In the genomic region with DNA sequence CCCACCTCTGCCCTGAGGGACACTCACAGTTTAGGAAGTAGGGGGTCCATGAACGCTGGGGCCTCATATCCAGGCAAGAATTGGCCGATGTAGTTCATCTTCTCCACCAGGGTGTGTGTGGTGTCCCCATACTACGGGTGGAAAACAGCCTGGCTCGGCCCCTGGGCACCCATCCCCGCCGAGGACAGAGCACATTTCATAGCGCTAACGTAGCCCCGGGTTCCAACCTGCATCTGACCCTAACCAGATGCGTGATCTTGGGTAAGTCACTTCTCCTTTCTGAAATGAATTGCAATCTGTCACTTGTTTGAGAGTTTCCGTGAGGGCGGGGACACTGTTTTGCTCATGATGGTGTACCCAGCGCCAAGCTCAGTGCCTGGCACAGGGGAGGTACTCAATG, we compare ENCODE assay signal across 30 cellular contexts. TPM values are rescaled to one million over a fixed set of nuclear protein-coding genes. Genes with fewer than 3 reads are reported as not detected.
DNase-seq lines count a peak whose midpoint lies in the region; ATAC-seq, FAIRE-seq and TF ChIP-seq lines count a peak whose summit lies in the region.
"Had no signal": no experiment of that assay in that cellular context is flagged by ENCODE, and none has a peak within 500 bp of the region (broad histone marks: within the 10 kb centered on the region; RNA-seq: fewer than 3 reads in every experiment).

No MANE protein-coding gene starts in this region.

- H3K79me2 ChIP-seq in OCI-LY3 (ENCODE audit: low read length), result no peaks in the 10 kb centered on the region
- H3K79me2 ChIP-seq in K562 (ENCODE audit: control insufficient read depth, insufficient read depth, low read length), result no peaks in the 10 kb centered on the region

- CTCF ChIA-PET in K562 (lab: Yijun Ruan, JAX; ENCODE audit: low intra/inter-chr PET ratio), result no interaction called here
- CTCF ChIA-PET in CD8-positive, alpha-beta memory T cell (lab: Charles Lee), result no interaction called here

- in situ Hi-C loops in K562 (cut with MboI), result loop anchor here (25.0 kb wide), 1 partner anchor 1538 kb away; the partner anchor contains the start of gene KMT5A

- no peak overlapping the region for H3K4me3 Mint-ChIP-seq in CD8-positive, alpha-beta memory T cell
- H3K4me3 Mint-ChIP-seq: brain; T-helper 2 cell treated with Interferon-gamma antibody and Interleukin-4, amounts not matched to agents 5 μg/mL and 100 μg/mL, for 36 hours had no signal

- H3K9me1 ChIP-seq in K562 (ENCODE audit: control insufficient read depth, insufficient read depth, low read length), result no peaks in the 10 kb centered on the region

- peaks cover 1 to 3% of the 10 kb centered on the region in 2 donors for H3K27me3 Mint-ChIP-seq in CD8-positive, alpha-beta memory T cell

- H3K4me1 Mint-ChIP-seq in CD8-positive, alpha-beta memory T cell, result no peaks in the 10 kb centered on the region
- H3K4me1 Mint-ChIP-seq: brain had no signal

- H3K27ac ChIP-seq in OCI-LY3 (ENCODE audit: low read length) (no peak overlapping the region), K562 (ENCODE audit: extremely low read depth, low read depth, low read length) (no peak overlapping the region), upper lobe of right lung (no peak overlapping the region)
- H3K27ac ChIP-seq in CD8-positive, alpha-beta memory T cell (ENCODE audit: low read depth, low read length), result no peak overlapping the region
- H3K27ac ChIP-seq: 22Rv1 had no signal

- TF ChIP-seq CTCF in OCI-LY3 (IDR thresholded peaks at IDR 0.05; ENCODE audit: low read depth, low read length), result no peak
- TF ChIP-seq CTCF in K562 (IDR thresholded peaks at IDR 0.05 in 2 of 3, conservative IDR thresholded peaks at IDR 0.05 in 1 of 3; ENCODE audit: insufficient read depth in 2 of 3, low read depth in 1 of 3, low read length in 3 of 3), result 0 out of 6 replicates have a peak, but pooled peaks have one; percentile 6 to 14 (median 13)
- TF ChIP-seq CTCF in upper lobe of right lung (IDR thresholded peaks at IDR 0.05), result no peak

- H3K36me3 ChIP-seq in OCI-LY3 (replicated peaks; ENCODE audit: low read depth, low read length) (no peaks in the 10 kb centered on the region), K562 (ENCODE audit: control insufficient read depth, insufficient read depth, low read length) (no peaks in the 10 kb centered on the region), upper lobe of right lung (no peaks in the 10 kb centered on the region)
- H3K36me3 ChIP-seq in CD8-positive, alpha-beta memory T cell (ENCODE audit: insufficient read depth, low read length), result no peaks in the 10 kb centered on the region

- no peak for TF ChIP-seq EP300 in K562 (IDR thresholded peaks at IDR 0.05; ENCODE audit: low read length)

- H3K36me3 Mint-ChIP-seq in CD8-positive, alpha-beta memory T cell, result no peaks in the 10 kb centered on the region
- H3K36me3 Mint-ChIP-seq: brain had no signal

- no TSS peak for BruUV-seq in K562 (replicated peaks; lab: Mats Ljungman, UMichigan)

- TF ChIP-seq POLR2A in K562 (conservative IDR thresholded peaks at IDR 0.05), result no peak

- DNase-seq in NOMO-1 (lab: John Stamatoyannopoulos, UW; ENCODE audit: unreplicated experiment in 2 of 2) (peak; percentile 27 to 54), NOMO-1 treated with dmso at 0.1 percent for 144 hours (lab: John Stamatoyannopoulos, UW; ENCODE audit: unreplicated experiment) (no peak), K562 (ENCODE audit: extremely low read depth in 1 of 4, low spot score in 3 of 4) (no peak), upper lobe of right lung (no peak), retina (no peak), 8988T (no peak)
- DNase-seq in CD8-positive, alpha-beta memory T cell, result no peak
- DNase-seq: activated gamma-delta T cell treated with Interleukin-2 at 50 U/mL for 16 hours; activated T-cell treated with anti-CD3 and anti-CD28 coated beads, Interleukin-2, amount 50 U/mL, for 1 hour; DMS79 treated with DMSO at 0.1 percent for 48 hours; effector memory CD4-positive, alpha-beta T cell; hippocampal formation; IMR-90; NCI-H1694; NCI-H2171 treated with DMSO at 0.1 percent for 48 hours; NCI-H524 treated with DMSO at 0.1 percent for 48 hours had no signal

- peak overlapping the region; percentile 13; the same call in 1 of the 2 replicates for H2AFZ ChIP-seq in OCI-LY3 (ENCODE audit: low read depth, low read length)
- no peak overlapping the region for H2AFZ ChIP-seq in K562 (ENCODE audit: low read depth, low read length)

- peak overlapping the region in 1 of 8 donors; percentile 43 for H3K27ac Mint-ChIP-seq in CD8-positive, alpha-beta memory T cell
- H3K27ac Mint-ChIP-seq: T-helper 2 cell treated with Interferon-gamma antibody and Interleukin-4, amounts not matched to agents 5 μg/mL and 100 μg/mL, for 36 hours had no signal

- peak overlapping the region; percentile 64 for H3K4me2 ChIP-seq in OCI-LY3 (ENCODE audit: low read length)
- H3K4me2 ChIP-seq in K562 (ENCODE audit: insufficient read depth, low read length), result no peak overlapping the region

- H3K4me1 ChIP-seq in OCI-LY3 (ENCODE audit: low read length) (peaks cover 19% of the 10 kb centered on the region), K562 (replicated peaks in 1 of 2; ENCODE audit: control insufficient read depth in 2 of 2, insufficient read depth in 2 of 2, low read length in 2 of 2) (peaks cover 0 to 8% of the 10 kb centered on the region in 2 experiments; a peak in 2 of 5 replicates), upper lobe of right lung (no peaks in the 10 kb centered on the region)
- no peaks in the 10 kb centered on the region for H3K4me1 ChIP-seq in CD8-positive, alpha-beta memory T cell (ENCODE audit: insufficient read depth, low read length)

- H3K9ac ChIP-seq in OCI-LY3 (ENCODE audit: low read length) (no peak overlapping the region; the same call in 1 of the 2 replicates), K562 (ENCODE audit: insufficient read depth in 1 of 2, low read depth in 2 of 2, low read length in 2 of 2) (peak overlapping the region in 1 of 2 experiments; percentile 65; a peak in 1 of 4 replicates)

- POLR2A ChIA-PET in K562 (lab: Yijun Ruan, JAX), result no interaction called here
- POLR2A ChIA-PET in CD8-positive, alpha-beta memory T cell (lab: Charles Lee), result no interaction called here

- peak; percentile 26 for FAIRE-seq in K562 (lab: Jason Lieb, UNC)
- FAIRE-seq: frontal cortex, GM12892, GM19239 had no signal

- no peak for TF ChIP-seq RAD21 in K562 (CRISPR knock-in tag; conservative IDR thresholded peaks at IDR 0.05 in 1 of 2, IDR thresholded peaks at IDR 0.05 in 1 of 2)

- no peaks in the 10 kb centered on the region for H3K9me3 ChIP-seq in OCI-LY3 (ENCODE audit: insufficient read depth, low read length)
- no peaks in the 10 kb centered on the region for H3K9me3 ChIP-seq in K562 (replicated peaks; ENCODE audit: control insufficient read depth, insufficient read depth, low read depth, low read length)
- H3K9me3 ChIP-seq in upper lobe of right lung, result no peaks in the 10 kb centered on the region
- no peaks in the 10 kb centered on the region for H3K9me3 ChIP-seq in CD8-positive, alpha-beta memory T cell (ENCODE audit: low read length)

- H3K9me3 Mint-ChIP-seq in CD8-positive, alpha-beta memory T cell, result no peaks in the 10 kb centered on the region
- H3K9me3 Mint-ChIP-seq: brain; T-helper 2 cell treated with Interferon-gamma antibody and Interleukin-4, amounts not matched to agents 5 μg/mL and 100 μg/mL, for 36 hours had no signal

- 50% methylated on average over 13 of the region's 13 CpGs for WGBS in K562 (ENCODE audit: insufficient coverage, low coverage, missing lambda C conversion rate)

- H3K4me3 ChIP-seq in OCI-LY3 (ENCODE audit: low read length) (peak overlapping the region; percentile 24), K562 (no peak overlapping the region), upper lobe of right lung (no peak overlapping the region)
- no peak overlapping the region for H3K4me3 ChIP-seq in CD8-positive, alpha-beta memory T cell (ENCODE audit: low read length)

- ATAC-seq in K562 (peak; percentile 64), upper lobe of right lung (peak; percentile 40)
- ATAC-seq: esophagus mucosa had no signal

- no peaks in the 10 kb centered on the region for H4K20me1 ChIP-seq in OCI-LY3 (ENCODE audit: insufficient read depth, low read length)
- no peaks in the 10 kb centered on the region for H4K20me1 ChIP-seq in K562 (replicated peaks; ENCODE audit: control insufficient read depth, insufficient read depth, low read length)

- intact Hi-C loops in K562 (cut with micrococcal nuclease), result no loop called here
- intact Hi-C loops in upper lobe of right lung (cut with DNase I), result no loop called here

- peaks cover 5% of the 10 kb centered on the region for H3K27me3 ChIP-seq in OCI-LY3 (ENCODE audit: low read depth, low read length)
- H3K27me3 ChIP-seq in K562 (ENCODE audit: control insufficient read depth in 2 of 2, insufficient read depth in 2 of 2, low read length in 2 of 2), result peaks cover 0 to 5% of the 10 kb centered on the region in 2 experiments; a peak in 1 of 5 replicates
- H3K27me3 ChIP-seq in upper lobe of right lung, result no peaks in the 10 kb centered on the region
- H3K27me3 ChIP-seq in CD8-positive, alpha-beta memory T cell (ENCODE audit: insufficient read depth, low read length, poor library complexity, severe bottlenecking), result no peaks in the 10 kb centered on the region

RNA-seq across cellular contexts. Expression of gene HPD, which starts 9.0 kb away (rescaled TPM):
- 0.53 TPM in 1 of 2 replicates, not detected in the other for total RNA-seq in K562 (2011; cell fraction: chromatin; rRNA removed; ENCODE audit: low replicate concordance)
- total RNA-seq in K562 (2011; cell fraction: nucleolus; rRNA removed), result 0.33 TPM in 1 of 2 replicates, not detected in the other
- not detected in 2 replicates for total RNA-seq in K562 (2011; cell fraction: nucleoplasm; rRNA removed)
- 0.23 TPM in 1 of 2 replicates, not detected in the other for total RNA-seq in K562 (2014; rRNA removed)
- total RNA-seq in K562 (2014; rRNA removed; fragmentation: Illumina TruSeq; extraction: Trizol), result not detected in 2 replicates
- total RNA-seq in K562 (2015; rRNA removed; fragmentation: Illumina TruSeq; extraction: Trizol), result not detected in 2 replicates
- total RNA-seq in K562 (2021), result 0.29 TPM in 2 replicates
- polyA plus RNA-seq in K562 (2011; rRNA removed), result 0.06 TPM in 1 of 2 replicates, not detected in the other
- 0.04 and 0.18 TPM in 2 replicates for polyA plus RNA-seq in K562 (2011; cell fraction: cytosol; rRNA removed)
- polyA plus RNA-seq in K562 (2011; cell fraction: nucleus; rRNA removed), result not detected in 2 replicates
- polyA plus RNA-seq in K562 (2012), result 0.08 and 0.36 TPM in 2 replicates
- polyA plus RNA-seq in K562 (2014; fragmentation: Illumina TruSeq; extraction: Trizol), result not detected in 2 replicates
- under 1 TPM; 0.07 TPM for polyA plus RNA-seq in K562 (2014; fragmentation: Nextera tagmentation; extraction: Ambion mirVana)
- 0.09 TPM in 1 of 2 replicates, not detected in the other for polyA plus RNA-seq in K562 (2014; rRNA removed)
- polyA minus RNA-seq in K562 (2011; rRNA and poly(A)+ RNA removed), result 0.53 TPM in 1 of 2 replicates, not detected in the other
- not detected in 2 replicates for polyA minus RNA-seq in K562 (2011; cell fraction: cytosol; rRNA and poly(A)+ RNA removed)
- not detected in 2 replicates for polyA minus RNA-seq in K562 (2011; cell fraction: nucleus; rRNA and poly(A)+ RNA removed)
- 1.8 TPM for total RNA-seq in upper lobe of right lung
- total RNA-seq in CD8-positive, alpha-beta memory T cell, result not detected
- not detected for polyA plus RNA-seq in CD8-positive, alpha-beta memory T cell
- total RNA-seq: chondrocyte, frontal cortex, lower leg skin, pulmonary artery endothelial cell, SK-MEL-5, skeletal muscle tissue, temporal lobe had no signal

RNA-seq across cellular contexts. Expression of gene PSMD9, which starts 38.9 kb away (rescaled TPM):
- 73.2 and 111 TPM in 2 replicates for total RNA-seq in K562 (2011; cell fraction: chromatin; rRNA removed; ENCODE audit: low replicate concordance)
- total RNA-seq in K562 (2011; cell fraction: nucleolus; rRNA removed), result 69.7 and 70.4 TPM in 2 replicates
- 93.6 and 131 TPM in 2 replicates for total RNA-seq in K562 (2011; cell fraction: nucleoplasm; rRNA removed)
- total RNA-seq in K562 (2014; rRNA removed), result 143 and 187 TPM in 2 replicates
- 34.1 and 34.5 TPM in 2 replicates for total RNA-seq in K562 (2014; rRNA removed; fragmentation: Illumina TruSeq; extraction: Trizol)
- total RNA-seq in K562 (2015; rRNA removed; fragmentation: Illumina TruSeq; extraction: Trizol), result 61.7 and 78.2 TPM in 2 replicates
- 66.4 and 71.7 TPM in 2 replicates for total RNA-seq in K562 (2021)
- polyA plus RNA-seq in K562 (2011; rRNA removed), result 61.3 and 68.5 TPM in 2 replicates
- 61.8 and 93.1 TPM in 2 replicates for polyA plus RNA-seq in K562 (2011; cell fraction: cytosol; rRNA removed)
- 51.5 and 53.5 TPM in 2 replicates for polyA plus RNA-seq in K562 (2011; cell fraction: nucleus; rRNA removed)
- polyA plus RNA-seq in K562 (2012), result 76.1 and 85.2 TPM in 2 replicates
- 31.0 and 60.0 TPM in 2 replicates for polyA plus RNA-seq in K562 (2014; fragmentation: Illumina TruSeq; extraction: Trizol)
- polyA plus RNA-seq in K562 (2014; fragmentation: Nextera tagmentation; extraction: Ambion mirVana), result 10 to 100 TPM; 12.2 to 22.8 TPM
- 92.2 and 107 TPM in 2 replicates for polyA plus RNA-seq in K562 (2014; rRNA removed)
- polyA minus RNA-seq in K562 (2011; rRNA and poly(A)+ RNA removed), result 29.3 and 37.7 TPM in 2 replicates
- 23.0 and 42.7 TPM in 2 replicates for polyA minus RNA-seq in K562 (2011; cell fraction: cytosol; rRNA and poly(A)+ RNA removed)
- 13.3 and 29.5 TPM in 2 replicates for polyA minus RNA-seq in K562 (2011; cell fraction: nucleus; rRNA and poly(A)+ RNA removed)
- total RNA-seq in upper lobe of right lung, result 43.4 TPM
- total RNA-seq in CD8-positive, alpha-beta memory T cell, result 10 to 100 TPM; 83.7 to 89.9 TPM
- polyA plus RNA-seq in CD8-positive, alpha-beta memory T cell, result 99.3 TPM

RNA-seq across cellular contexts. Expression of gene SETD1B, which starts 45.9 kb away (rescaled TPM):
- 15.2 and 26.5 TPM in 2 replicates for total RNA-seq in K562 (2011; cell fraction: chromatin; rRNA removed; ENCODE audit: low replicate concordance)
- total RNA-seq in K562 (2011; cell fraction: nucleolus; rRNA removed), result 12.8 and 13.4 TPM in 2 replicates
- 10.8 and 11.7 TPM in 2 replicates for total RNA-seq in K562 (2011; cell fraction: nucleoplasm; rRNA removed)
- total RNA-seq in K562 (2014; rRNA removed), result 2.9 and 4.7 TPM in 2 replicates
- total RNA-seq in K562 (2014; rRNA removed; fragmentation: Illumina TruSeq; extraction: Trizol), result 0.99 and 1.4 TPM in 2 replicates
- 2.1 and 3.1 TPM in 2 replicates for total RNA-seq in K562 (2015; rRNA removed; fragmentation: Illumina TruSeq; extraction: Trizol)
- 23.6 and 26.6 TPM in 2 replicates for total RNA-seq in K562 (2021)
- 0.77 and 1.1 TPM in 2 replicates for polyA plus RNA-seq in K562 (2011; rRNA removed)
- 0.75 and 1.0 TPM in 2 replicates for polyA plus RNA-seq in K562 (2011; cell fraction: cytosol; rRNA removed)
- 4.0 and 7.0 TPM in 2 replicates for polyA plus RNA-seq in K562 (2011; cell fraction: nucleus; rRNA removed)
- 8.4 and 8.6 TPM in 2 replicates for polyA plus RNA-seq in K562 (2012)
- polyA plus RNA-seq in K562 (2014; fragmentation: Illumina TruSeq; extraction: Trizol), result 6.1 and 10.6 TPM in 2 replicates
- polyA plus RNA-seq in K562 (2014; fragmentation: Nextera tagmentation; extraction: Ambion mirVana), result 1 to 10 TPM in 1 of 2 experiments, under 1 TPM in 1; 0.48 to 2.3 TPM
- polyA plus RNA-seq in K562 (2014; rRNA removed), result 6.9 and 7.1 TPM in 2 replicates
- 1.2 and 1.3 TPM in 2 replicates for polyA minus RNA-seq in K562 (2011; rRNA and poly(A)+ RNA removed)
- polyA minus RNA-seq in K562 (2011; cell fraction: cytosol; rRNA and poly(A)+ RNA removed), result 5.6 and 7.3 TPM in 2 replicates
- 2.8 and 3.1 TPM in 2 replicates for polyA minus RNA-seq in K562 (2011; cell fraction: nucleus; rRNA and poly(A)+ RNA removed)
- 18.4 TPM for total RNA-seq in upper lobe of right lung
- 10 to 100 TPM; 31.3 to 31.9 TPM for total RNA-seq in CD8-positive, alpha-beta memory T cell
- 2.4 TPM for polyA plus RNA-seq in CD8-positive, alpha-beta memory T cell

RNA-seq across cellular contexts. Expression of gene RHOF, which starts 56.2 kb away (rescaled TPM):
- total RNA-seq in K562 (2011; cell fraction: chromatin; rRNA removed; ENCODE audit: low replicate concordance), result 78.6 and 99.1 TPM in 2 replicates
- total RNA-seq in K562 (2011; cell fraction: nucleolus; rRNA removed), result 34.0 and 38.0 TPM in 2 replicates
- 43.6 and 46.6 TPM in 2 replicates for total RNA-seq in K562 (2011; cell fraction: nucleoplasm; rRNA removed)
- total RNA-seq in K562 (2014; rRNA removed) (3.5 and 3.9 TPM in 2 replicates), K562 (2014; rRNA removed; fragmentation: Illumina TruSeq; extraction: Trizol) (3.1 and 3.9 TPM in 2 replicates), K562 (2015; rRNA removed; fragmentation: Illumina TruSeq; extraction: Trizol) (4.3 and 4.8 TPM in 2 replicates), K562 (2021) (10.1 and 10.4 TPM in 2 replicates), upper lobe of right lung (41.0 TPM)
- polyA plus RNA-seq in K562 (2011; rRNA removed) (4.0 and 6.3 TPM in 2 replicates), K562 (2014; fragmentation: Illumina TruSeq; extraction: Trizol) (4.3 and 5.4 TPM in 2 replicates), K562 (2014; fragmentation: Nextera tagmentation; extraction: Ambion mirVana) (under 1 TPM; 0.13 to 0.45 TPM), K562 (2014; rRNA removed) (8.8 and 9.5 TPM in 2 replicates)
- 1.2 and 2.6 TPM in 2 replicates for polyA plus RNA-seq in K562 (2011; cell fraction: cytosol; rRNA removed)
- polyA plus RNA-seq in K562 (2011; cell fraction: nucleus; rRNA removed), result 21.6 and 23.6 TPM in 2 replicates
- polyA plus RNA-seq in K562 (2012), result 3.9 and 4.4 TPM in 2 replicates
- polyA minus RNA-seq in K562 (2011; rRNA and poly(A)+ RNA removed), result 3.8 and 8.5 TPM in 2 replicates
- polyA minus RNA-seq in K562 (2011; cell fraction: cytosol; rRNA and poly(A)+ RNA removed), result 2.6 and 4.0 TPM in 2 replicates
- 19.9 and 31.2 TPM in 2 replicates for polyA minus RNA-seq in K562 (2011; cell fraction: nucleus; rRNA and poly(A)+ RNA removed)
- 100 to 1,000 TPM; 145 to 152 TPM for total RNA-seq in CD8-positive, alpha-beta memory T cell
- 139 TPM for polyA plus RNA-seq in CD8-positive, alpha-beta memory T cell

Comparison
In these comparisons a context has a peak if more than half of its experiments do, and no peak if none do; other contexts are left out.
1. DNase-seq: peak in NOMO-1 (2 of 2); none in NOMO-1 treated with dmso at 0.1 percent for 144 hours (single experiment), K562 (0 of 4), upper lobe of right lung (single experiment), retina (single experiment), CD8-positive, alpha-beta memory T cell (0 of 5) and 8988T (single experiment).
2. CTCF ChIP-seq: peak in K562 (3 of 3); none in OCI-LY3 (single experiment) and upper lobe of right lung (single experiment).